Comparison of ENCODE assay signal across 20 cellular contexts in genomic region chr5:110018509-110018908, GRCh38.
DNase-seq lines count a peak whose midpoint lies in the region; ATAC-seq, FAIRE-seq and TF ChIP-seq lines count a peak whose summit lies in the region.
"Had no signal": no experiment of that assay in that cellular context is flagged by ENCODE, and none has a peak within 500 bp of the region (broad histone marks: within the 10 kb centered on the region; RNA-seq: fewer than 3 reads in every experiment).

No MANE protein-coding gene starts in this region.

- no peak overlapping the region for H2BK12ac ChIP-seq in H1 (ENCODE audit: low read depth, low read length)
- no peak overlapping the region for H2BK12ac ChIP-seq in neuronal stem cell (ENCODE audit: low read length)

- H4K8ac ChIP-seq in H1 (ENCODE audit: extremely low read depth, insufficient read depth, low read length) (0 out of 2 replicates have a peak overlapping the region, but pooled peaks have one; percentile 65), neuronal stem cell (ENCODE audit: low read depth, low read length) (no peak overlapping the region)

- TF ChIP-seq CTCF in H1 (IDR thresholded peaks at IDR 0.05; ENCODE audit: control extremely low read depth in 1 of 3, insufficient read depth in 1 of 3, low read depth in 1 of 3, low read length in 3 of 3): no peak
- TF ChIP-seq CTCF in upper lobe of right lung (IDR thresholded peaks at IDR 0.05): no peak

- H4K91ac ChIP-seq in H1 (replicated peaks; ENCODE audit: insufficient read length, low read length) (no peak overlapping the region), neuronal stem cell (ENCODE audit: low read depth, low read length, poor library complexity) (no peak overlapping the region)

- H2BK5ac ChIP-seq in H1 (ENCODE audit: low read depth, low read length) (no peak overlapping the region), neuronal stem cell (ENCODE audit: low read length) (peak overlapping the region; percentile 8)

- H3K23ac ChIP-seq in H1 (ENCODE audit: insufficient read length): no peak overlapping the region
- H3K23ac ChIP-seq in neuronal stem cell (ENCODE audit: low read depth, low read length, poor library complexity): no peak overlapping the region

- no peak for TF ChIP-seq POLR2A in H1 (IDR thresholded peaks at IDR 0.05; ENCODE audit: control extremely low read depth in 1 of 2, low read depth in 2 of 2, low read length in 2 of 2)

- no peaks in the 10 kb centered on the region for H3K27me3 ChIP-seq in H1 (replicated peaks in 1 of 4; ENCODE audit: control insufficient read depth in 3 of 4, extremely low read depth in 1 of 4, insufficient read depth in 3 of 4, low read length in 3 of 4)
- H3K27me3 ChIP-seq in neuronal stem cell (ENCODE audit: control insufficient read depth in 3 of 3, insufficient read depth in 3 of 3, low read depth in 1 of 3, low read length in 3 of 3): no peaks in the 10 kb centered on the region
- H3K27me3 ChIP-seq in upper lobe of right lung: no peaks in the 10 kb centered on the region

- CTCF ChIA-PET in H1 (lab: Charles Lee; ENCODE audit: partially characterized antibody): interaction anchor here (0.7 kb wide), 1 partner anchor 182 kb away, joined by 4 read pairs; no protein-coding TSS in a partner anchor

- H3K9me3 ChIP-seq in H1 (ENCODE audit: insufficient read depth in 2 of 2, low read depth in 1 of 2, low read length in 1 of 2): no peaks in the 10 kb centered on the region
- no peaks in the 10 kb centered on the region for H3K9me3 ChIP-seq in neuronal stem cell (replicated peaks in 1 of 2; ENCODE audit: control insufficient read depth in 2 of 2, insufficient read depth in 1 of 2, low read depth in 1 of 2, low read length in 2 of 2)
- H3K9me3 ChIP-seq in upper lobe of right lung: no peaks in the 10 kb centered on the region

- no peak for FAIRE-seq in H1 (lab: Jason Lieb, UNC)
- FAIRE-seq: D721Med, GM12878, GM19239 had no signal

- POLR2A ChIA-PET in H1 (lab: Charles Lee; ENCODE audit: partially characterized antibody): no interaction called here

- H2AK5ac ChIP-seq in H1 (ENCODE audit: low read depth, low read length): no peak overlapping the region
- H2AK5ac ChIP-seq in neuronal stem cell (ENCODE audit: low read depth, low read length): no peak overlapping the region

- TF ChIP-seq RAD21 in H1 (IDR thresholded peaks at IDR 0.05 in 1 of 2, conservative IDR thresholded peaks at IDR 0.05 in 1 of 2; ENCODE audit: low read depth in 2 of 2, low read length in 2 of 2): no peak

- H3K18ac ChIP-seq in H1 (ENCODE audit: extremely low read depth, low read length) (no peak overlapping the region), neuronal stem cell (ENCODE audit: low read length) (peak overlapping the region; percentile 12)

- DNase-seq in H1 (ENCODE audit: low read depth in 1 of 2, low spot score in 2 of 2) (no peak), left lobe of liver (ENCODE audit: low spot score) (no peak), neuronal stem cell (ENCODE audit: low spot score) (no peak), upper lobe of right lung (peak; percentile 51), medulla oblongata (ENCODE audit: extremely low spot score) (no peak), SHP77 treated with DMSO at 0.1 percent for 48 hours (lab: John Stamatoyannopoulos, UW) (no peak)
- DNase-seq in stimulated activated CD4-positive, alpha-beta T cell treated with anti-CD3 and anti-CD28 coated beads, Interleukin-2, amount 100 ng/mL, for 48 hours: no peak
- DNase-seq: C1 segment of cervical spinal cord; CD4-positive, alpha-beta T cell; CD8-positive, alpha-beta memory T cell; DMS 273 treated with DMSO at 0.1 percent for 48 hours; DMS79; EL; GDM1; GM23248; H9 had no signal

- ATAC-seq in left lobe of liver: peak; percentile 4
- peak; percentile 30 for ATAC-seq in upper lobe of right lung
- ATAC-seq: GM12878, HCT116 had no signal

- H3K79me1 ChIP-seq in H1 (ENCODE audit: low read depth, low read length) (no peaks in the 10 kb centered on the region), neuronal stem cell (ENCODE audit: low read depth, low read length) (no peaks in the 10 kb centered on the region)

- no peak overlapping the region for H3K4ac ChIP-seq in H1 (replicated peaks; ENCODE audit: insufficient read length, low read depth, low read length)
- no peak overlapping the region for H3K4ac ChIP-seq in neuronal stem cell (ENCODE audit: low read length)

- H3K14ac ChIP-seq in H1 (ENCODE audit: insufficient read length) (no peak overlapping the region), neuronal stem cell (ENCODE audit: low read length) (no peak overlapping the region)

- no peaks in the 10 kb centered on the region for H3K23me2 ChIP-seq in H1 (ENCODE audit: low read depth, low read length)

- H2BK120ac ChIP-seq in H1 (replicated peaks; ENCODE audit: low read depth, low read length) (no peak overlapping the region), neuronal stem cell (ENCODE audit: low read depth, low read length) (no peak overlapping the region)

- H3K27ac ChIP-seq in H1 (ENCODE audit: low read depth, low read length) (no peak overlapping the region), neuronal stem cell (replicated peaks; ENCODE audit: low read length) (no peak overlapping the region), upper lobe of right lung (no peak overlapping the region)
- H3K27ac ChIP-seq: GM23248 had no signal

- H3K9ac ChIP-seq in H1 (replicated peaks in 1 of 4; ENCODE audit: extremely low read depth in 1 of 4, low read depth in 3 of 4, low read length in 3 of 4) (no peak overlapping the region), neuronal stem cell (ENCODE audit: low read depth, low read length, poor library complexity) (no peak overlapping the region)
- H3K9ac ChIP-seq: GM23248 had no signal

- intact Hi-C loops in upper lobe of right lung (cut with DNase I): no loop called here

- H4K5ac ChIP-seq in H1 (ENCODE audit: insufficient read length, low read depth, low read length): no peak overlapping the region

- H2AFZ ChIP-seq in H1 (ENCODE audit: low read length) (no peak overlapping the region), neuronal stem cell (ENCODE audit: low read length) (peak overlapping the region; percentile 64)
- H2AFZ ChIP-seq: GM23248 had no signal

- no peaks in the 10 kb centered on the region for H3K4me1 ChIP-seq in H1 (replicated peaks in 1 of 4; ENCODE audit: control insufficient read depth in 3 of 4, insufficient read depth in 4 of 4, low read length in 3 of 4)
- no peaks in the 10 kb centered on the region for H3K4me1 ChIP-seq in neuronal stem cell (ENCODE audit: control insufficient read depth in 2 of 2, insufficient read depth in 1 of 2, low read depth in 1 of 2, low read length in 2 of 2)
- H3K4me1 ChIP-seq in upper lobe of right lung: no peaks in the 10 kb centered on the region

- H3K4me2 ChIP-seq in H1 (ENCODE audit: insufficient read depth in 1 of 2, low read depth in 2 of 2, low read length in 2 of 2) (no peak overlapping the region), neuronal stem cell (ENCODE audit: insufficient read depth, low read length, poor library complexity, severe bottlenecking) (no peak overlapping the region)

- no peaks in the 10 kb centered on the region for H3K36me3 ChIP-seq in H1 (ENCODE audit: control insufficient read depth in 2 of 4, insufficient read depth in 4 of 4, low read length in 3 of 4)
- no peaks in the 10 kb centered on the region for H3K36me3 ChIP-seq in neuronal stem cell (replicated peaks in 1 of 2; ENCODE audit: control insufficient read depth in 2 of 2, insufficient read depth in 2 of 2, low read length in 2 of 2)
- H3K36me3 ChIP-seq in upper lobe of right lung: no peaks in the 10 kb centered on the region

- H2BK15ac ChIP-seq in H1 (ENCODE audit: low read length): no peak overlapping the region
- H2BK15ac ChIP-seq in neuronal stem cell (ENCODE audit: low read length): no peak overlapping the region

- H3K4me3 ChIP-seq in H1 (ENCODE audit: extremely low read depth in 1 of 4, insufficient read depth in 2 of 4, low read depth in 3 of 4, low read length in 4 of 4) (no peak overlapping the region), neuronal stem cell (ENCODE audit: low read length in 2 of 2) (no peak overlapping the region), upper lobe of right lung (no peak overlapping the region)
- H3K4me3 ChIP-seq: GM12878, GM23248 had no signal

- no peak for TF ChIP-seq EP300 in H1 (IDR thresholded peaks at IDR 0.05; ENCODE audit: borderline replicate concordance in 1 of 2, low read depth in 2 of 2, low read length in 2 of 2)

- no peak overlapping the region for H2BK20ac ChIP-seq in H1 (ENCODE audit: low read length)

- 81% methylated on average over 5 of the region's 5 CpGs; no CpG with 5 or more reads in 1 of the 2 experiments for WGBS in H1 (ENCODE audit: extremely low coverage in 1 of 2, insufficient coverage in 1 of 2, insufficient read length in 1 of 2, insufficient replicate concordance in 2 of 2, low coverage in 1 of 2, low lambda C conversion rate in 2 of 2, missing lambda C conversion rate in 1 of 2), 2 experiments
- whole genome bisulfite sequencing in neuronal stem cell (ENCODE audit: extremely low coverage in 2 of 2, insufficient read length in 2 of 2, insufficient replicate concordance in 1 of 2), 2 donors: no CpG with 5 or more reads among the region's 5 CpGs

- no peaks in the 10 kb centered on the region for H4K20me1 ChIP-seq in H1 (replicated peaks in 1 of 2; ENCODE audit: control insufficient read depth in 1 of 2, insufficient read depth in 2 of 2, low read length in 2 of 2)

- H3K56ac ChIP-seq in H1 (replicated peaks; ENCODE audit: insufficient read length, low read depth, low read length): no peak overlapping the region

- no peaks in the 10 kb centered on the region for H3K79me2 ChIP-seq in H1 (ENCODE audit: control insufficient read depth in 1 of 2, insufficient read depth in 2 of 2, low read length in 2 of 2)

TF ChIP-seq in H1, 55 proteins besides CTCF, POLR2A, EP300 and RAD21 (continues in another document):
- TF ChIP-seq POU5F1 (IDR thresholded peaks at IDR 0.05; ENCODE audit: low read depth, low read length) (no peak), SAP30 (IDR thresholded peaks at IDR 0.05; ENCODE audit: insufficient read depth, insufficient replicate concordance, low read length) (no peak), CREB1 (IDR thresholded peaks at IDR 0.05) (no peak), EZH2 (IDR thresholded peaks at IDR 0.05; ENCODE audit: low read depth, low read length, severe bottlenecking) (no peak), FOSL1 (IDR thresholded peaks at IDR 0.05; ENCODE audit: insufficient read depth, low read depth, low read length) (no peak), YY1 (IDR thresholded peaks at IDR 0.05; ENCODE audit: low read depth, low read length) (no peak), GTF2F1 (IDR thresholded peaks at IDR 0.05; ENCODE audit: borderline replicate concordance, low read depth, low read length) (no peak), USF2 (IDR thresholded peaks at IDR 0.05; ENCODE audit: low read length) (no peak), POLR2AphosphoS5 (IDR thresholded peaks at IDR 0.05; ENCODE audit: low read depth, low read length) (no peak)
